7 cellular contexts compared by ENCODE assay signal in genomic region chr19:2166741-2167738, GRCh38. TPM values are rescaled to one million over a fixed set of nuclear protein-coding genes. Genes with fewer than 3 reads are reported as not detected.
DNase-seq lines count a peak whose midpoint lies in the region; ATAC-seq and TF ChIP-seq lines count a peak whose summit lies in the region.

No MANE protein-coding gene starts in this region.

- POLR2A ChIA-PET in GM10248 (lab: Yijun Ruan, JAX) = interaction anchor here (0.7 kb wide), 1 partner anchor 132 kb away, joined by 4 read pairs; no protein-coding TSS in a partner anchor

- H3K27me3 ChIP-seq in Peyer's patch = no peaks in the 10 kb centered on the region

- ATAC-seq in GM21360 (IDR thresholded peaks at IDR 0.05; ENCODE audit: unreplicated experiment) = no peak
- no peak for ATAC-seq in HG02759 (IDR thresholded peaks at IDR 0.05; ENCODE audit: unreplicated experiment)

- H3K27me3 Mint-ChIP-seq in nephron (ENCODE audit: low read depth) = no peaks in the 10 kb centered on the region

- H3K9me3 ChIP-seq in Peyer's patch = no peaks in the 10 kb centered on the region

- H3K4me1 ChIP-seq in Peyer's patch = peaks cover 25 to 64% (median 41%) of the 10 kb centered on the region in 4 donors

- H3K4me3 ChIP-seq in Peyer's patch (no peak overlapping the region), epithelial cell of esophagus (ENCODE audit: low read length) (no peak overlapping the region)

- no peaks in the 10 kb centered on the region for H3K36me3 ChIP-seq in Peyer's patch

- CTCF ChIA-PET in GM10248 (lab: Yijun Ruan, JAX) = no interaction called here

- peak overlapping the region; percentile 78 to 100 (median 86) for H3K27ac ChIP-seq in Peyer's patch

- TF ChIP-seq POLR2A in GM15510 (IDR thresholded peaks at IDR 0.05; ENCODE audit: borderline replicate concordance, extremely low read depth, insufficient read length) (peak; percentile 19), Peyer's patch (IDR thresholded peaks at IDR 0.05) (peak in 1 of 2 donors; percentile 25)

- H3K4me3 Mint-ChIP-seq in nephron = peak overlapping the region; percentile 49 to 73 (median 70)

- no peaks in the 10 kb centered on the region for H3K9me3 Mint-ChIP-seq in nephron

- peaks cover 40% of the 10 kb centered on the region for H3K4me1 Mint-ChIP-seq in nephron

- peak; percentile 43 to 82 (median 77) for DNase-seq in Peyer's patch
- peak; percentile 20 for DNase-seq in epithelial cell of esophagus (ENCODE audit: low read depth)
- DNase-seq in GM10248 (ENCODE audit: extremely low spot score) = no peak

- no peaks in the 10 kb centered on the region for H3K36me3 Mint-ChIP-seq in nephron (ENCODE audit: low read depth)

- TF ChIP-seq CTCF in Peyer's patch (IDR thresholded peaks at IDR 0.05) (no peak), epithelial cell of esophagus (IDR thresholded peaks at IDR 0.05; ENCODE audit: insufficient read depth, low read depth, low read length, missing control alignments) (no peak), nephron (IDR thresholded peaks at IDR 0.05; ENCODE audit: unreplicated experiment in 3 of 3) (no peak), GM10248 (IDR thresholded peaks at IDR 0.05; ENCODE audit: control extremely low read depth, extremely low read depth, low read depth, missing control alignments) (no peak)

- peak overlapping the region in 1 of 3 experiments; percentile 63 for H3K27ac Mint-ChIP-seq in nephron

RNA-seq across cellular contexts. Expression of gene DOT1L, which starts 3.3 kb away (rescaled TPM):
- total RNA-seq in Peyer's patch = 100 to 1,000 TPM in 1 of 4 donors, 10 to 100 TPM in 3; 67.8 to 167 (median 74.0) TPM

RNA-seq across cellular contexts. Expression of gene AP3D1, which starts 15.7 kb away (rescaled TPM):
- 100 to 1,000 TPM; 104 to 136 (median 122) TPM for total RNA-seq in Peyer's patch
